In genomic region chr6:170289971-170290305, GRCh38 we compare ENCODE assay signal across 8 cellular contexts. TPM values are rescaled to one million over a fixed set of nuclear protein-coding genes. Genes with fewer than 3 reads are reported as not detected.
DNase-seq lines count a peak whose midpoint lies in the region; ATAC-seq and TF ChIP-seq lines count a peak whose summit lies in the region.

No MANE protein-coding gene starts in this region.

- H3K27me3 ChIP-seq in GM06990 (replicated peaks; ENCODE audit: control insufficient read depth, insufficient read depth, low read length) (peaks cover 8% of the 10 kb centered on the region), SJSA1 (replicated peaks) (peaks cover 94% of the 10 kb centered on the region), prostate gland (replicated peaks; ENCODE audit: insufficient read depth) (no peaks in the 10 kb centered on the region)

- WGBS in prostate gland = 2% methylated on average over 31 of the region's 41 CpGs

- H3K4me1 ChIP-seq in SJSA1 (replicated peaks) (peaks cover 29% of the 10 kb centered on the region), prostate gland (replicated peaks) (no peaks in the 10 kb centered on the region)

- TF ChIP-seq CTCF in GM06990 (IDR thresholded peaks at IDR 0.05; ENCODE audit: insufficient read depth, low read length, poor library complexity, severe bottlenecking) (no peak), fibroblast of pulmonary artery (IDR thresholded peaks at IDR 0.05; ENCODE audit: low read length, missing control alignments) (no peak), prostate gland (IDR thresholded peaks at IDR 0.05) (no peak)

- TF ChIP-seq POLR2A in prostate gland (IDR thresholded peaks at IDR 0.05) = no peak

- H3K36me3 ChIP-seq in GM06990 (ENCODE audit: control insufficient read depth, insufficient read depth, low read length) = no peaks in the 10 kb centered on the region
- H3K36me3 ChIP-seq in SJSA1 = no peaks in the 10 kb centered on the region
- H3K36me3 ChIP-seq in prostate gland = peaks cover 0 to 3% of the 10 kb centered on the region in 2 donors

- DNase-seq in GM06990 (ENCODE audit: extremely low read depth, insufficient read length) (no peak), SJSA1 (ENCODE audit: low read depth in 1 of 2, low spot score in 2 of 2) (peak in 1 of 2 experiments; percentile 38), fibroblast of pulmonary artery (ENCODE audit: low read depth) (no peak), prostate gland (ENCODE audit: low spot score) (no peak), NCI-H1436 treated with DMSO at 0.1 percent for 48 hours (lab: John Stamatoyannopoulos, UW) (no peak), foreskin melanocyte (no peak)

- peak overlapping the region; percentile 65 for H3K4me3 ChIP-seq in GM06990 (replicated peaks; ENCODE audit: low read depth, low read length)
- H3K4me3 ChIP-seq in SJSA1 = peak overlapping the region; percentile 45
- H3K4me3 ChIP-seq in fibroblast of pulmonary artery (replicated peaks; ENCODE audit: low read depth, low read length) = peak overlapping the region; percentile 65
- peak overlapping the region; percentile 60 to 76 for H3K4me3 ChIP-seq in prostate gland

- intact Hi-C loops in prostate gland (cut with DNase I) = loop anchor here (5.0 to 10.0 kb wide), 3 partner anchors 245 to 458 kb away; no protein-coding TSS in a partner anchor

- H3K27ac ChIP-seq in SJSA1 = no peak overlapping the region
- peak overlapping the region; percentile 81 to 82 for H3K27ac ChIP-seq in prostate gland

- H3K9me3 ChIP-seq in SJSA1 (replicated peaks) = 0 out of 2 replicates have a peak, but pooled peaks cover 2% of the 10 kb centered on the region
- no peaks in the 10 kb centered on the region for H3K9me3 ChIP-seq in prostate gland

- ATAC-seq in GM18873 (IDR thresholded peaks at IDR 0.05; ENCODE audit: low FRiP score, unreplicated experiment) (no peak), HG02840 (IDR thresholded peaks at IDR 0.05; ENCODE audit: low FRiP score, unreplicated experiment) (no peak)

RNA-seq across cellular contexts. Expression of gene DLL1, which starts 0.9 kb away (rescaled TPM):
- total RNA-seq in SJSA1 (2014; rRNA removed; shearing (Covaris generic)) = 0.03 TPM in 1 of 2 replicates, not detected in the other
- total RNA-seq in prostate gland = 10 to 100 TPM; 16.0 to 40.4 TPM

RNA-seq across cellular contexts. Expression of gene FAM120B, which starts 16.6 kb away (rescaled TPM):
- 11.7 and 15.0 TPM in 2 replicates for total RNA-seq in SJSA1 (2014; rRNA removed; shearing (Covaris generic))
- 10 to 100 TPM; 28.8 to 45.0 TPM for total RNA-seq in prostate gland

Comparison
In these comparisons a context has a peak if more than half of its experiments do, and no peak if none do; other contexts are left out.
1. RNA of gene DLL1, which starts 0.9 kb away (total RNA-seq): 16.0 to 40.4 TPM in prostate gland; 0.03 TPM in SJSA1; every median in the first group is over 10 times any median in the second.
2. Peak in every context shown above with its lines, with median percentiles within 50 percentile points of each other: H3K4me3 ChIP-seq.